In the genomic region with DNA sequence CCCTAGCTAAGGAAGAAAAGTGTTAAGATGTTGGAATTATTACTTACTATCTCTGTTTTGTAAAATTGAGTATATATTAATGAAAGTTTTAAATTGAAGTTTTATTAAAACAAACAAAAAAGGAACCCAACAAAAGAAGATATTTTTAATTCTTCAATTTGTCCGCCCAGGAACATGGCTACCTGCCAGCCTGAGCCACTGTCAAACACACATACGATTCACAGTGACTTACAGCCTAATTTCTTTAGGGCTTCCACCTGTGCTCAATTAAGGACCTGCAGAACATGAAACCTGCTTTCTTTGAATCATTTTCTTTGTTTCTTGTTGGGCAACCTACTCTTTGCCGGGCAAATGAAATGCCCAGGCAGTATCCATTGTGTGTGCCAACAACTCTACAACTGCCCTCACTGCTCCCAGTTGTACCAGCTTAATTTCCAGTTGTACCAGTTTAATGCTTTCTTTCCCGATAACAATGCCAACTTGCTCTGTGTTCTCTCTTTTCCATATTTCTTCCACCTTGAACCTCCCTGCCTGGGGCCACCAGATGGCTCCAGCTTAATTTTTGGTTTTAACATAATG, we compare ENCODE assay signal across 19 cellular contexts.
"Had no signal": no experiment of that assay in that cellular context is flagged by ENCODE, and none has a peak within 500 bp of the region (broad histone marks: within the 10 kb centered on the region; RNA-seq: fewer than 3 reads in every experiment).

No MANE protein-coding gene starts in this region.

- H3K36me3 ChIP-seq: heart left ventricle, left lung, right atrium auricular region had no signal

- FAIRE-seq: endothelial cell of umbilical vein, small intestine, urothelium cell line had no signal

- H3K4me3 ChIP-seq: heart left ventricle, left lung, lung, right atrium auricular region had no signal

- H3K27me3 ChIP-seq: heart left ventricle, left lung, right atrium auricular region had no signal

- H3K9me3 ChIP-seq: heart left ventricle, left lung, right atrium auricular region had no signal

- H3K27ac ChIP-seq: heart left ventricle, left lung, right atrium auricular region had no signal

- DNase-seq: cerebellar nuclear complex; effector CD4-positive, alpha-beta T cell; endodermal cell; erythroblast; foreskin melanocyte; heart left ventricle; hippocampal formation; kidney glomerular epithelial cell; left lung; mesenchymal stem cell; midbrain; naive thymus-derived CD4-positive, alpha-beta T cell; stimulated activated CD4-positive, alpha-beta T cell treated with anti-CD3 and anti-CD28 coated beads, Interleukin-12 subunit alpha, Interleukin-12 subunit beta, amount 100 ng/mL, for 4 hours; stimulated activated naive CD4-positive, alpha-beta T cell treated with Interleukin-2 at 50 U/mL for 16 hours had no signal

- H3K4me1 ChIP-seq: heart left ventricle, left lung, right atrium auricular region had no signal
